In genomic region chr1:9008236-9008635, GRCh38 we compare ENCODE assay signal across 31 cellular contexts. TPM values are rescaled to one million over a fixed set of nuclear protein-coding genes. Genes with fewer than 3 reads are reported as not detected.
DNase-seq lines count a peak whose midpoint lies in the region; ATAC-seq, FAIRE-seq and TF ChIP-seq lines count a peak whose summit lies in the region.
"Had no signal": no experiment of that assay in that cellular context is flagged by ENCODE, and none has a peak within 500 bp of the region (broad histone marks: within the 10 kb centered on the region; RNA-seq: fewer than 3 reads in every experiment).

No MANE protein-coding gene starts in this region.

- no peaks in the 10 kb centered on the region for H3K36me3 ChIP-seq in transverse colon
- H3K36me3 ChIP-seq: adrenal gland, brain microvascular endothelial cell, right atrium auricular region, spleen had no signal

- no peak for TF ChIP-seq EP300 in transverse colon (IDR thresholded peaks at IDR 0.05; ENCODE audit: low read depth)

- DNase-seq in GM12892 (ENCODE audit: insufficient read length) (no peak), RPMI8226 (peak; percentile 41), transverse colon (peak; percentile 49), HuH-7.5 (ENCODE audit: low spot score) (no peak), NCI-H1436 (lab: John Stamatoyannopoulos, UW) (no peak)
- DNase-seq: activated CD4-positive, alpha-beta T cell treated with anti-CD3 and anti-CD28 coated beads for 1 hour; activated CD8-positive, alpha-beta memory T cell treated with anti-CD3 and anti-CD28 coated beads for 24 hours; activated naive CD4-positive, alpha-beta T cell; activated T-cell treated with anti-CD3 and anti-CD28 coated beads, Interleukin-2, amount 50 U/mL, for 1 hour; adrenal gland; brain microvascular endothelial cell; CD4-positive, alpha-beta memory T cell; glutamatergic neuron; GM23248; NCI-H1048; NCI-H2029; NCI-H2227 treated with DMSO at 0.1 percent for 48 hours; NCI-H748 treated with DMSO at 0.1 percent for 48 hours; spleen; stimulated activated CD4-positive, alpha-beta T cell treated with anti-CD3 and anti-CD28 coated beads, Interleukin-2, amount 100 ng/mL, for 48 hours; stimulated activated naive CD4-positive, alpha-beta T cell; T-helper 9 cell had no signal

- peaks cover 0 to 6% (median 1%) of the 10 kb centered on the region in 4 donors for H3K4me1 ChIP-seq in transverse colon
- H3K4me1 ChIP-seq: adrenal gland, parathyroid adenoma had no signal

- peak; percentile 51 for ATAC-seq in GM21529 (IDR thresholded peaks at IDR 0.05; ENCODE audit: unreplicated experiment)
- ATAC-seq in GM21447 (IDR thresholded peaks at IDR 0.05; ENCODE audit: unreplicated experiment), result no peak
- ATAC-seq: natural killer cell treated with Interleukin-12 subunit alpha and Interleukin-12 subunit beta and Interleukin-15 and Interleukin-18, amount 100 ng/mL, for 72 hours had no signal

- TF ChIP-seq CTCF in transverse colon (IDR thresholded peaks at IDR 0.05), result no peak

- H3K27me3 ChIP-seq in transverse colon, result no peaks in the 10 kb centered on the region
- H3K27me3 ChIP-seq: adrenal gland, brain microvascular endothelial cell, right atrium auricular region, spleen had no signal

- no peak overlapping the region for H3K27ac ChIP-seq in transverse colon
- H3K27ac ChIP-seq: adrenal gland, brain microvascular endothelial cell, GM23248, parathyroid adenoma, right atrium auricular region had no signal

- FAIRE-seq in GM12892 (lab: Jason Lieb, UNC), result peak; percentile 76
- FAIRE-seq: keratinocyte had no signal

- in situ Hi-C loops in transverse colon (cut with MboI; ENCODE audit: low pct_ligation_motif_present in 1 of 4, low pct_unique_long_range_greater_than_20kb in 1 of 4, low sequenced_read_pairs in 3 of 4), result loop anchor here in 1 of 4 donors (10.0 kb wide), 1 partner anchor 93 kb away; no protein-coding TSS in a partner anchor

- intact Hi-C loops in transverse colon (cut with DNase I; ENCODE audit: low total_unique reads), result no loop called here

- no peak overlapping the region for H3K4me3 ChIP-seq in transverse colon
- H3K4me3 ChIP-seq: adrenal gland, GM23248, right atrium auricular region, spleen had no signal

- WGBS in transverse colon (ENCODE audit: low coverage in 1 of 2), 2 donors, result 87 to 93% methylated on average over 9 to 10 of the region's 10 CpGs

- TF ChIP-seq POLR2A in GM12892 (IDR thresholded peaks at IDR 0.05; ENCODE audit: low read depth, low read length) (no peak), transverse colon (IDR thresholded peaks at IDR 0.05) (no peak)

- H3K9me3 ChIP-seq in transverse colon, result no peaks in the 10 kb centered on the region
- H3K9me3 ChIP-seq: adrenal gland, right atrium auricular region, spleen had no signal

RNA-seq across cellular contexts. Expression of gene SLC2A7, which starts 18.0 kb away (rescaled TPM):
- not detected for polyA plus RNA-seq in GM12892 (2012; ENCODE audit: missing spikeins)
- total RNA-seq in transverse colon, result not detected
- total RNA-seq: adrenal gland; CD4-positive, alpha-beta memory T cell; chondrocyte; GM23248; liver; mononuclear cell; natural killer cell treated with Interleukin-12 subunit alpha and Interleukin-12 subunit beta and Interleukin-15 and Interleukin-18, amount 100 ng/mL, for 72 hours; right atrium auricular region; spleen had no signal
- polyA plus RNA-seq: adrenal gland; CD4-positive, alpha-beta memory T cell; GM23248; keratinocyte; liver; spleen had no signal

Comparison
In these comparisons a context has a peak if more than half of its experiments do, and no peak if none do; other contexts are left out.
1. DNase-seq: peak in RPMI8226 (single experiment) and transverse colon (single experiment); none in GM12892 (single experiment), HuH-7.5 (single experiment) and NCI-H1436 (single experiment).